Comparison of ENCODE assay signal across 18 cellular contexts in the genomic region with DNA sequence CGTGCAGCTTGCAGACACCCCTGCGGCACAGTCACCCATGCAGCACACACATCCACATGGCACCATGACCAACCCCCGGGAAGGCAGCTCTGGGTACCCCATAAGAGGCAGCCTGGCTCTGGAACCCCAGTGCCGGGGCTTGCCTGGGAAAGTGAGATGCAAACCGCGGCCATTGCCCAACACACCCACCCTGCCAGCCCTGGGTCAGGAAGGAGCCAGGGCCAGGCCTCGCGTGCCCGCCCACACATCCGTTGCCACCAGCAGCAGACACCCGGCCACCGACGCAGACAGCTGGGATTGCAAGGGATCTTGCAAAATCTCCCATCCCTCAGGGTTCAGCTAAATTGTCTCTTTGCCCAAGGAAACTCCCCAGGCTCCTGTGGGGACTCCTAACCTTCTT. TPM values are rescaled to one million over a fixed set of nuclear protein-coding genes. Genes with fewer than 3 reads are reported as not detected.
DNase-seq lines count a peak whose midpoint lies in the region; ATAC-seq and TF ChIP-seq lines count a peak whose summit lies in the region.
"Had no signal": no experiment of that assay in that cellular context is flagged by ENCODE, and none has a peak within 500 bp of the region (broad histone marks: within the 10 kb centered on the region; RNA-seq: fewer than 3 reads in every experiment).

No MANE protein-coding gene starts in this region.

- no peak overlapping the region for H3K4me3 ChIP-seq in adrenal gland
- H3K4me3 ChIP-seq: BLaER1 had no signal

- no peak overlapping the region for H2AK5ac ChIP-seq in H9 (ENCODE audit: insufficient read length, low read length)

- TF ChIP-seq RAD21 in Ishikawa (IDR thresholded peaks at IDR 0.05; ENCODE audit: low read depth) = no peak

- no peak overlapping the region for H4K8ac ChIP-seq in H9 (replicated peaks; ENCODE audit: insufficient read length, low read depth, low read length)

- no peaks in the 10 kb centered on the region for H4K20me1 ChIP-seq in H9 (ENCODE audit: control insufficient read depth, insufficient read depth, insufficient read length)
- H4K20me1 ChIP-seq: BLaER1 had no signal

- H3K4me1 ChIP-seq in adrenal gland (replicated peaks in 1 of 2) (peaks cover 7 to 21% of the 10 kb centered on the region in 2 donors), H9 (ENCODE audit: insufficient read depth, low read length) (no peaks in the 10 kb centered on the region; the same call in 1 of the 2 replicates)
- H3K4me1 ChIP-seq: parathyroid adenoma had no signal

- TF ChIP-seq CTCF in adrenal gland (IDR thresholded peaks at IDR 0.05) (no peak), natural killer cell (IDR thresholded peaks at IDR 0.05) (no peak), H9 (conservative IDR thresholded peaks at IDR 0.05) (no peak), nephron progenitor cell (IDR thresholded peaks at IDR 0.05) (no peak)

- no peak overlapping the region for H4K91ac ChIP-seq in H9 (ENCODE audit: insufficient read length, low read depth, low read length)

- H2BK20ac ChIP-seq in H9 (ENCODE audit: low read depth, low read length, poor library complexity, severe bottlenecking) = no peak overlapping the region

- H3K27ac Mint-ChIP-seq in natural killer cell = no peak overlapping the region
- H3K27ac Mint-ChIP-seq in H9 = no peak overlapping the region
- H3K27ac Mint-ChIP-seq in nephron progenitor cell = no peak overlapping the region
- H3K27ac Mint-ChIP-seq: activated T-helper 2 cell treated with anti-CD3 and anti-CD28 coated beads, Interferon-gamma antibody, Interleukin-2, Interleukin-4, amounts not matched to agents 10 μg/mL and 5 μg/mL and 100 μg/mL, durations not matched to agents 14 hours and 24 hours and 36 hours; stimulated activated naive CD8-positive, alpha-beta T cell treated with anti-CD3 and anti-CD28 coated beads, Interleukin-15, Interleukin-2, amounts not matched to agents 100 ng/mL and 50 ng/mL, for 24 hours had no signal

- H3K56ac ChIP-seq in H9 (ENCODE audit: insufficient read length, low read depth, low read length) = no peak overlapping the region

- no peak overlapping the region for H3K4me3 Mint-ChIP-seq in natural killer cell
- no peak overlapping the region for H3K4me3 Mint-ChIP-seq in H9
- no peak overlapping the region for H3K4me3 Mint-ChIP-seq in nephron progenitor cell
- H3K4me3 Mint-ChIP-seq: stimulated activated naive CD8-positive, alpha-beta T cell treated with anti-CD3 and anti-CD28 coated beads, Interleukin-15, Interleukin-2, amounts not matched to agents 100 ng/mL and 50 ng/mL, for 24 hours had no signal

- H3K4me2 ChIP-seq in H9 (ENCODE audit: insufficient read depth, insufficient read length, low read length) = no peak overlapping the region
- H3K4me2 ChIP-seq: BLaER1, SK-N-SH had no signal

- no peak overlapping the region for H3T11ph ChIP-seq in H9 (ENCODE audit: low read length)

- H3K36me3 Mint-ChIP-seq in natural killer cell (no peaks in the 10 kb centered on the region), H9 (ENCODE audit: insufficient read depth in 1 of 3, low read depth in 3 of 3) (no peaks in the 10 kb centered on the region), nephron progenitor cell (ENCODE audit: low read depth) (no peaks in the 10 kb centered on the region)

- no peak overlapping the region for H3K23ac ChIP-seq in H9 (ENCODE audit: insufficient read length, low read depth, low read length)

- H3K4ac ChIP-seq in H9 (ENCODE audit: low read depth, low read length) = no peak overlapping the region

- no peaks in the 10 kb centered on the region for H3K23me2 ChIP-seq in H9 (ENCODE audit: insufficient read length, low read depth, low read length, poor library complexity, severe bottlenecking)

- peak; percentile 71 for DNase-seq in AG20443 (ENCODE audit: low spot score)
- DNase-seq in adrenal gland = peak in 6 of 7 donors; percentile 49 to 68 (median 63)
- no peak for DNase-seq in natural killer cell
- DNase-seq in stimulated activated naive CD8-positive, alpha-beta T cell treated with anti-CD3 and anti-CD28 coated beads, Interleukin-15, Interleukin-2, amounts not matched to agents 100 U/mL and 50 U/mL, for 24 hours = no peak
- DNase-seq in H9 = no peak
- DNase-seq in nephron progenitor cell = no peak
- DNase-seq: activated CD4-positive, alpha-beta T cell treated with anti-CD3 and anti-CD28 coated beads for 1 hour; EL; NCI-H146; SK-N-SH; stimulated activated CD4-positive, alpha-beta T cell treated with anti-CD3 and anti-CD28 coated beads, Interleukin-2, amount 100 ng/mL, for 48 hours had no signal

- H3K4me1 Mint-ChIP-seq in natural killer cell (peaks cover 23 to 34% of the 10 kb centered on the region in 2 donors), H9 (peaks cover 10 to 16% of the 10 kb centered on the region in 2 experiments), nephron progenitor cell (peaks cover 17% of the 10 kb centered on the region)

- no peak overlapping the region for H2BK120ac ChIP-seq in H9 (ENCODE audit: low read depth, low read length, poor library complexity, severe bottlenecking)

- H3K18ac ChIP-seq in H9 (ENCODE audit: insufficient read length, low read depth, low read length) = no peak overlapping the region

- peaks cover 22 to 24% of the 10 kb centered on the region in 2 donors for H3K27me3 Mint-ChIP-seq in natural killer cell (ENCODE audit: low read depth in 2 of 2)
- peaks cover 8% of the 10 kb centered on the region for H3K27me3 Mint-ChIP-seq in H9 (ENCODE audit: low read depth)
- H3K27me3 Mint-ChIP-seq in nephron progenitor cell (ENCODE audit: low read depth, poor library complexity) = peaks cover 6% of the 10 kb centered on the region

- peak overlapping the region in 1 of 5 donors; percentile 43 for H3K27ac ChIP-seq in adrenal gland
- H3K27ac ChIP-seq in H9 (ENCODE audit: insufficient read length, low read depth, low read length) = no peak overlapping the region
- H3K27ac ChIP-seq: BLaER1, parathyroid adenoma had no signal

- no peak overlapping the region for H3K14ac ChIP-seq in H9 (ENCODE audit: insufficient read depth, low read length)

- no peaks in the 10 kb centered on the region for H3K36me3 ChIP-seq in adrenal gland (replicated peaks in 1 of 2)
- H3K36me3 ChIP-seq: BLaER1 had no signal

- no peaks in the 10 kb centered on the region for H3K27me3 ChIP-seq in adrenal gland
- no peaks in the 10 kb centered on the region for H3K27me3 ChIP-seq in H9 (ENCODE audit: insufficient read depth, low read length)
- H3K27me3 ChIP-seq: BLaER1 had no signal

- TF ChIP-seq POLR2A in adrenal gland (IDR thresholded peaks at IDR 0.05) = no peak

- H3K79me1 ChIP-seq in H9 (ENCODE audit: insufficient read depth, low read depth, low read length, poor library complexity, severe bottlenecking) = no peaks in the 10 kb centered on the region

- no peak overlapping the region for H2BK5ac ChIP-seq in H9 (ENCODE audit: insufficient read length, low read length)

- ATAC-seq in natural killer cell (peak in 2 of 3 donors; percentile 26 to 61), HG03521 (IDR thresholded peaks at IDR 0.05; ENCODE audit: unreplicated experiment) (no peak)
- ATAC-seq in stimulated activated naive CD8-positive, alpha-beta T cell treated with anti-CD3 and anti-CD28 coated beads, Interleukin-15, Interleukin-2, amounts not matched to agents 100 U/mL and 50 U/mL, for 24 hours = no peak
- ATAC-seq: HCT116 had no signal

- H3K9ac ChIP-seq in H9 (ENCODE audit: extremely low read depth, insufficient read length, low read length) = no peak overlapping the region
- H3K9ac ChIP-seq: BLaER1, parathyroid adenoma, SK-N-SH had no signal

- H4K5ac ChIP-seq in H9 (ENCODE audit: insufficient read length, low read depth, low read length) = no peak overlapping the region

- 55 to 70% (median 61%) methylated on average over 2 to 13 of the region's 13 CpGs for WGBS in adrenal gland, 4 donors
- no CpG with 5 or more reads among the region's 13 CpGs for WGBS in H9 (ENCODE audit: extremely low coverage, insufficient read length, low lambda C conversion rate)

- H3K79me2 ChIP-seq in H9 (ENCODE audit: insufficient read depth, low read length) = no peaks in the 10 kb centered on the region
- H3K79me2 ChIP-seq: parathyroid adenoma had no signal

- H3K9me3 Mint-ChIP-seq in natural killer cell = no peaks in the 10 kb centered on the region
- no peaks in the 10 kb centered on the region for H3K9me3 Mint-ChIP-seq in H9
- no peaks in the 10 kb centered on the region for H3K9me3 Mint-ChIP-seq in nephron progenitor cell
- H3K9me3 Mint-ChIP-seq: activated T-helper 2 cell treated with anti-CD3 and anti-CD28 coated beads, Interferon-gamma antibody, Interleukin-2, Interleukin-4, amounts not matched to agents 10 μg/mL and 5 μg/mL and 100 μg/mL, durations not matched to agents 14 hours and 24 hours and 36 hours; stimulated activated naive CD8-positive, alpha-beta T cell treated with anti-CD3 and anti-CD28 coated beads, Interleukin-15, Interleukin-2, amounts not matched to agents 100 ng/mL and 50 ng/mL, for 24 hours had no signal

- intact Hi-C loops in adrenal gland (cut with DNase I) = no loop called here
- intact Hi-C loops in natural killer cell (cut with micrococcal nuclease) = no loop called here

- H2BK12ac ChIP-seq in H9 (ENCODE audit: insufficient read length, low read depth, low read length) = no peak overlapping the region

- H3K9me3 ChIP-seq in adrenal gland (replicated peaks in 1 of 3) = no peaks in the 10 kb centered on the region
- H3K9me3 ChIP-seq in H9 (ENCODE audit: control insufficient read depth, low read depth, low read length) = no peaks in the 10 kb centered on the region
- H3K9me3 ChIP-seq: BLaER1, SK-N-SH had no signal

- H2BK15ac ChIP-seq in H9 (ENCODE audit: low read depth, low read length) = no peak overlapping the region

- H2AFZ ChIP-seq in H9 (ENCODE audit: low read length) = no peak overlapping the region
- H2AFZ ChIP-seq: parathyroid adenoma had no signal

- no peak for TF ChIP-seq EP300 in Ishikawa (IDR thresholded peaks at IDR 0.05; ENCODE audit: borderline replicate concordance)

TF ChIP-seq in Ishikawa, 13 proteins besides CTCF, POLR2A, EP300 and RAD21 (continues in another document):
- no peak for TF ChIP-seq CREB1 (IDR thresholded peaks at IDR 0.05; ENCODE audit: low read depth)

RNA-seq across cellular contexts. Expression of gene CASTOR1, which starts 9.9 kb away (rescaled TPM):
- total RNA-seq in adrenal gland (10 to 100 TPM in 5 of 8 donors, 1 to 10 TPM in 3; 5.5 to 20.1 (median 13.8) TPM), natural killer cell (10 to 100 TPM in 1 of 3 donors, 1 to 10 TPM in 2; 7.0 to 11.9 (median 8.8) TPM), H9 (2021) (8.8 and 11.0 TPM in 2 replicates)
- 10 to 100 TPM in 2 of 3 donors, 1 to 10 TPM in 1; 2.4 to 18.3 (median 15.1) TPM for polyA plus RNA-seq in adrenal gland

RNA-seq across cellular contexts. Expression of gene OSM, which starts 12.7 kb away (rescaled TPM):
- 1 to 10 TPM in 6 of 8 donors, under 1 TPM in 2; 0.85 to 8.1 (median 1.9) TPM for total RNA-seq in adrenal gland
- 1 to 10 TPM in 1 of 3 donors, under 1 TPM in 2; 0.44 to 1.6 (median 0.56) TPM for polyA plus RNA-seq in adrenal gland
- 100 to 1,000 TPM in 1 of 3 donors, 10 to 100 TPM in 2; 17.4 to 142 (median 18.1) TPM for total RNA-seq in natural killer cell
- not detected in 2 replicates for total RNA-seq in H9 (2021)
- polyA plus RNA-seq: SK-N-SH had no signal

RNA-seq across cellular contexts. Expression of gene LIF, which starts 32.8 kb away (rescaled TPM):
- total RNA-seq in adrenal gland (1 to 10 TPM in 6 of 8 donors, under 1 TPM in 2; 0.69 to 9.3 (median 2.6) TPM), natural killer cell (1 to 10 TPM; 2.0 to 2.7 (median 2.6) TPM), H9 (2021) (4.3 and 6.1 TPM in 2 replicates)
- 1 to 10 TPM in 2 of 3 donors, under 1 TPM in 1; 0.49 to 2.4 (median 1.4) TPM for polyA plus RNA-seq in adrenal gland

RNA-seq across cellular contexts. Expression of gene TBC1D10A, which starts 47.4 kb away (rescaled TPM):
- total RNA-seq in adrenal gland (10 to 100 TPM; 22.0 to 55.0 (median 31.8) TPM), natural killer cell (10 to 100 TPM; 38.9 to 48.0 (median 47.9) TPM), H9 (2021) (8.2 and 8.4 TPM in 2 replicates)
- 10 to 100 TPM; 11.7 to 23.2 (median 14.2) TPM for polyA plus RNA-seq in adrenal gland

Comparison
In these comparisons a context has a peak if more than half of its experiments do, and no peak if none do; other contexts are left out.
1. DNase-seq: peak in AG20443 (single experiment) and adrenal gland (6 of 7); none in natural killer cell (single experiment), stimulated activated naive CD8-positive, alpha-beta T cell treated with anti-CD3 and anti-CD28 coated beads, Interleukin-15, Interleukin-2, amounts not matched to agents 100 U/mL and 50 U/mL, for 24 hours (single experiment), H9 (single experiment) and nephron progenitor cell (single experiment).
2. ATAC-seq: peak in natural killer cell (2 of 3); none in HG03521 (single experiment) and stimulated activated naive CD8-positive, alpha-beta T cell treated with anti-CD3 and anti-CD28 coated beads, Interleukin-15, Interleukin-2, amounts not matched to agents 100 U/mL and 50 U/mL, for 24 hours (single experiment).